Comparison of ENCODE assay signal across 8 cellular contexts in genomic region chr4:8403173-8403753, GRCh38. TPM values are rescaled to one million over a fixed set of nuclear protein-coding genes. Genes with fewer than 3 reads are reported as not detected.
DNase-seq lines count a peak whose midpoint lies in the region; ATAC-seq, FAIRE-seq and TF ChIP-seq lines count a peak whose summit lies in the region.

No MANE protein-coding gene starts in this region.

- DNase-seq in activated gamma-delta T cell treated with Interleukin-2 at 50 U/mL for 16 hours (peak; percentile 30), activated gamma-delta T cell (lab: John Stamatoyannopoulos, UW) (no peak), NCI-H2029 treated with DMSO at 0.1 percent for 48 hours (lab: John Stamatoyannopoulos, UW) (peak; percentile 32), cortex of kidney (lab: John Stamatoyannopoulos, UW) (peak; percentile 16), HepG2 (ENCODE audit: low spot score) (peak; percentile 48)
- peak; percentile 57 for DNase-seq in activated CD4-positive, CD25-positive, alpha-beta regulatory T cell treated with anti-CD3 and anti-CD28 coated beads, Interleukin-2, amount 50 U/mL, for 72 hours
- peak in 2 of 3 experiments; percentile 23 to 33 for DNase-seq in stimulated activated CD4-positive, alpha-beta T cell treated with anti-CD3 and anti-CD28 coated beads, TNF-alpha, amount 100 ng/mL, for 4 hours (ENCODE audit: low read depth in 3 of 3)

- no peak overlapping the region for H3K4me2 ChIP-seq in HepG2 (ENCODE audit: low read depth, low read length)

- no TSS peak for BruUV-seq in HepG2 (replicated peaks; lab: Mats Ljungman, UMichigan)

- H2AFZ ChIP-seq in HepG2 (ENCODE audit: low read length) = no peak overlapping the region

- POLR2A ChIA-PET in HepG2 (lab: Yijun Ruan, JAX) = no interaction called here

- in situ Hi-C loops in HepG2 (cut with HindIII; ENCODE audit: extremely low pct_ligation_motif_present, low pct_unique_long_range_greater_than_20kb) = loop anchor here (5.0 to 10.0 kb wide), 3 partner anchors 136 to 238 kb away; partner anchors contain the start of gene HTRA3

- ATAC-seq in HepG2 (peak; percentile 93), GM18867 (IDR thresholded peaks at IDR 0.05; ENCODE audit: unreplicated experiment) (no peak)

- peak; percentile 79 for TF ChIP-seq RAD21 in HepG2 (CRISPR knock-in tag; IDR thresholded peaks at IDR 0.05)

- no peaks in the 10 kb centered on the region for H3K79me2 ChIP-seq in HepG2 (ENCODE audit: insufficient read depth, low read length)

- H3K27me3 ChIP-seq in HepG2 (ENCODE audit: control insufficient read depth in 1 of 2, insufficient read depth in 2 of 2, low read length in 2 of 2) = no peaks in the 10 kb centered on the region

- intact Hi-C loops in HepG2 (cut with micrococcal nuclease; ENCODE audit: unreplicated experiment) = loop anchor here (1.0 to 2.0 kb wide), 4 partner anchors 83 to 226 kb away; no protein-coding TSS in a partner anchor

- CTCF ChIA-PET in HepG2 (lab: Yijun Ruan, JAX; ENCODE audit: low intra/inter-chr PET ratio, low total read pairs) = interaction anchor here (1.0 to 4.4 kb wide), 4 partner anchors 83 to 165 kb away, joined by 3 to 29 read pairs (median 15); no protein-coding TSS in a partner anchor

- peak; percentile 90 for TF ChIP-seq CTCF in HepG2 (CRISPR knock-in tag; IDR thresholded peaks at IDR 0.05)

- no peaks in the 10 kb centered on the region; the same call in 1 of the 2 replicates for H4K20me1 ChIP-seq in HepG2 (ENCODE audit: insufficient read depth, low read length)

- TF ChIP-seq EP300 in HepG2 (IDR thresholded peaks at IDR 0.05; ENCODE audit: low read depth in 2 of 2, low read length in 2 of 2) (no peak), HepG2 (CRISPR knock-in tag; IDR thresholded peaks at IDR 0.05; ENCODE audit: borderline replicate concordance) (no peak)

- TF ChIP-seq POLR2A in HepG2 (IDR thresholded peaks at IDR 0.05; ENCODE audit: insufficient read depth in 1 of 2, low read depth in 2 of 2, low read length in 2 of 2) = no peak

- 66% methylated on average over 10 of the region's 12 CpGs for WGBS in HepG2 (ENCODE audit: low lambda C conversion rate)

- no peak overlapping the region for H3K4me3 ChIP-seq in HepG2 (replicated peaks in 1 of 3; ENCODE audit: insufficient read depth in 1 of 3, low read depth in 2 of 3, low read length in 3 of 3)

- H3K36me3 ChIP-seq in HepG2 (replicated peaks in 1 of 2; ENCODE audit: control insufficient read depth in 1 of 2, insufficient read depth in 2 of 2, low read length in 2 of 2) = peaks cover 2 to 13% of the 10 kb centered on the region in 2 experiments; a peak in 3 of 5 replicates

- H3K9me3 ChIP-seq in HepG2 (ENCODE audit: low read length) = no peaks in the 10 kb centered on the region

- peak; percentile 68 for FAIRE-seq in HepG2 (lab: Jason Lieb, UNC)

- no peaks in the 10 kb centered on the region for H3K4me1 ChIP-seq in HepG2 (ENCODE audit: insufficient read depth, low read length)

- no peak overlapping the region for H3K27ac ChIP-seq in HepG2 (ENCODE audit: extremely low read length, insufficient read depth, low read length)

- no peak overlapping the region for H3K9ac ChIP-seq in HepG2 (ENCODE audit: insufficient read depth, low read depth, low read length)

TF ChIP-seq in HepG2, 621 proteins besides CTCF, POLR2A, EP300 and RAD21 (continues in another document):
- TF ChIP-seq SP5 (CRISPR knock-in tag; IDR thresholded peaks at IDR 0.05; ENCODE audit: borderline replicate concordance, low read depth) = peak; percentile 41
- no peak for TF ChIP-seq ZNF672 (CRISPR knock-in tag; IDR thresholded peaks at IDR 0.05)
- no peak for TF ChIP-seq ZNF317 (CRISPR knock-in tag; IDR thresholded peaks at IDR 0.05)
- 0 out of 2 replicates have a peak, but pooled peaks have one; percentile 20 for TF ChIP-seq RXRB (CRISPR knock-in tag; IDR thresholded peaks at IDR 0.05; ENCODE audit: borderline replicate concordance)
- TF ChIP-seq XRCC5 (optimal IDR thresholded peaks at IDR 0.05; ENCODE audit: low read length) = peak; percentile 47
- TF ChIP-seq ZNF678 (CRISPR knock-in tag; IDR thresholded peaks at IDR 0.05) = no peak
- peak; percentile 84 for TF ChIP-seq SMC3 (IDR thresholded peaks at IDR 0.05; ENCODE audit: low read length)
- peak in 1 of 2 experiments; percentile 4; a peak in 1 of 4 replicates for TF ChIP-seq MAFK (conservative IDR thresholded peaks at IDR 0.05 in 1 of 2, IDR thresholded peaks at IDR 0.05 in 1 of 2; ENCODE audit: low read length in 2 of 2)
- peak; percentile 92 for TF ChIP-seq STAG1 (CRISPR knock-in tag; IDR thresholded peaks at IDR 0.05)
- no peak for TF ChIP-seq NONO (IDR thresholded peaks at IDR 0.05)
- 0 out of 2 replicates have a peak, but pooled peaks have one; percentile 28 for TF ChIP-seq NONO (CRISPR knock-in tag; conservative IDR thresholded peaks at IDR 0.05)
- peak; percentile 73 for TF ChIP-seq ZBTB33 (CRISPR knock-in tag; IDR thresholded peaks at IDR 0.05)
- TF ChIP-seq GATAD2A (CRISPR knock-in tag; IDR thresholded peaks at IDR 0.05) = 0 out of 2 replicates have a peak, but pooled peaks have one; percentile 20
- TF ChIP-seq MAFF (IDR thresholded peaks at IDR 0.05; ENCODE audit: low read depth, low read length) = 0 out of 2 replicates have a peak, but pooled peaks have one; percentile 2

RNA-seq across cellular contexts. Expression of gene ACOX3, which starts 37.3 kb away (rescaled TPM):
- total RNA-seq in HepG2 (2016; rRNA removed; fragmentation: Illumina TruSeq; extraction: Trizol) = 17.0 and 17.8 TPM in 2 replicates
- total RNA-seq in HepG2 (2016; cell fraction: cytosol; rRNA removed; fragmentation: Illumina TruSeq; extraction: Trizol; ENCODE audit: low read depth) = 1.8 and 2.6 TPM in 2 replicates
- total RNA-seq in HepG2 (2016; cell fraction: insoluble cytoplasmic fraction; rRNA removed; fragmentation: Illumina TruSeq; extraction: Trizol) = 17.4 and 17.6 TPM in 2 replicates
- total RNA-seq in HepG2 (2016; cell fraction: membrane; rRNA removed; fragmentation: Illumina TruSeq; extraction: Trizol) = 3.3 and 3.5 TPM in 2 replicates
- total RNA-seq in HepG2 (2016; cell fraction: nucleus; rRNA removed; fragmentation: Illumina TruSeq; extraction: Trizol) = 11.7 and 13.5 TPM in 2 replicates
- polyA plus RNA-seq in HepG2 (2011; rRNA removed) = 4.2 and 5.8 TPM in 2 replicates
- polyA plus RNA-seq in HepG2 (2011; cell fraction: cytosol; rRNA removed) = 4.2 and 5.6 TPM in 2 replicates
- polyA plus RNA-seq in HepG2 (2011; cell fraction: nucleus; rRNA removed) = 14.4 TPM in 2 replicates
- 9.4 and 11.1 TPM in 2 replicates for polyA plus RNA-seq in HepG2 (2012)
- 0.98 and 1.3 TPM in 2 replicates for polyA plus RNA-seq in HepG2 (2016; cell fraction: cytosol; fragmentation: Illumina TruSeq; extraction: Trizol; ENCODE audit: low read depth)
- 12.5 and 15.9 TPM in 2 replicates for polyA plus RNA-seq in HepG2 (2016; cell fraction: insoluble cytoplasmic fraction; fragmentation: Illumina TruSeq; extraction: Trizol; ENCODE audit: low read depth)
- 1.2 and 1.9 TPM in 2 replicates for polyA plus RNA-seq in HepG2 (2016; cell fraction: membrane; fragmentation: Illumina TruSeq; extraction: Trizol; ENCODE audit: low read depth)
- 12.6 and 13.3 TPM in 2 replicates for polyA plus RNA-seq in HepG2 (2016; cell fraction: nucleus; fragmentation: Illumina TruSeq; extraction: Trizol; ENCODE audit: insufficient read depth, low read depth)
- 3.1 and 10.1 TPM in 2 replicates for polyA minus RNA-seq in HepG2 (2011; rRNA and poly(A)+ RNA removed; ENCODE audit: low replicate concordance)
- 4.0 and 5.3 TPM in 2 replicates for polyA minus RNA-seq in HepG2 (2011; cell fraction: cytosol; rRNA and poly(A)+ RNA removed)
- 8.6 and 9.6 TPM in 2 replicates for polyA minus RNA-seq in HepG2 (2011; cell fraction: nucleus; rRNA and poly(A)+ RNA removed)

RNA-seq across cellular contexts. Expression of gene TRMT44, which starts 37.3 kb away (rescaled TPM):
- 6.5 and 8.6 TPM in 2 replicates for total RNA-seq in HepG2 (2016; rRNA removed; fragmentation: Illumina TruSeq; extraction: Trizol)
- 1.1 TPM in 2 replicates for total RNA-seq in HepG2 (2016; cell fraction: cytosol; rRNA removed; fragmentation: Illumina TruSeq; extraction: Trizol; ENCODE audit: low read depth)
- total RNA-seq in HepG2 (2016; cell fraction: insoluble cytoplasmic fraction; rRNA removed; fragmentation: Illumina TruSeq; extraction: Trizol) = 5.5 and 9.7 TPM in 2 replicates
- total RNA-seq in HepG2 (2016; cell fraction: membrane; rRNA removed; fragmentation: Illumina TruSeq; extraction: Trizol) = 2.7 and 2.8 TPM in 2 replicates
- total RNA-seq in HepG2 (2016; cell fraction: nucleus; rRNA removed; fragmentation: Illumina TruSeq; extraction: Trizol) = 16.9 and 20.1 TPM in 2 replicates
- polyA plus RNA-seq in HepG2 (2011; rRNA removed) = 5.8 and 6.9 TPM in 2 replicates
- polyA plus RNA-seq in HepG2 (2011; cell fraction: cytosol; rRNA removed) = 3.1 and 4.4 TPM in 2 replicates
- polyA plus RNA-seq in HepG2 (2011; cell fraction: nucleus; rRNA removed) = 24.7 and 30.2 TPM in 2 replicates
- 5.0 and 5.9 TPM in 2 replicates for polyA plus RNA-seq in HepG2 (2012)
- 0.79 and 1.0 TPM in 2 replicates for polyA plus RNA-seq in HepG2 (2016; cell fraction: cytosol; fragmentation: Illumina TruSeq; extraction: Trizol; ENCODE audit: low read depth)
- 4.4 and 6.5 TPM in 2 replicates for polyA plus RNA-seq in HepG2 (2016; cell fraction: insoluble cytoplasmic fraction; fragmentation: Illumina TruSeq; extraction: Trizol; ENCODE audit: low read depth)
- 1.4 TPM in 2 replicates for polyA plus RNA-seq in HepG2 (2016; cell fraction: membrane; fragmentation: Illumina TruSeq; extraction: Trizol; ENCODE audit: low read depth)
- polyA plus RNA-seq in HepG2 (2016; cell fraction: nucleus; fragmentation: Illumina TruSeq; extraction: Trizol; ENCODE audit: insufficient read depth, low read depth) = 15.4 and 17.7 TPM in 2 replicates
- polyA minus RNA-seq in HepG2 (2011; rRNA and poly(A)+ RNA removed; ENCODE audit: low replicate concordance) = 15.4 and 22.2 TPM in 2 replicates
- 4.7 and 5.7 TPM in 2 replicates for polyA minus RNA-seq in HepG2 (2011; cell fraction: cytosol; rRNA and poly(A)+ RNA removed)
- 38.8 and 41.1 TPM in 2 replicates for polyA minus RNA-seq in HepG2 (2011; cell fraction: nucleus; rRNA and poly(A)+ RNA removed)
